1 cellular context compared by ENCODE assay signal in genomic region chr2:213232649-213233437, GRCh38.
TF ChIP-seq lines count a peak whose summit lies in the region.

No MANE protein-coding gene starts in this region.

TF ChIP-seq in HepG2, 621 proteins besides CTCF, POLR2A, EP300 and RAD21 (continued from another document):
- TF ChIP-seq ZNF574 (CRISPR knock-in tag; IDR thresholded peaks at IDR 0.05) (no peak), ZNF143 (CRISPR knock-in tag; IDR thresholded peaks at IDR 0.05) (no peak), PAX8 (CRISPR knock-in tag; IDR thresholded peaks at IDR 0.05; ENCODE audit: borderline replicate concordance) (no peak), MEIS1 (CRISPR knock-in tag; IDR thresholded peaks at IDR 0.05; ENCODE audit: borderline replicate concordance) (no peak), MXD4 (CRISPR knock-in tag; IDR thresholded peaks at IDR 0.05) (no peak), XRCC5 (optimal IDR thresholded peaks at IDR 0.05; ENCODE audit: low read length) (no peak)
